In genomic region chr3:134106580-134106979, GRCh38 we compare ENCODE assay signal across 19 cellular contexts.
DNase-seq lines count a peak whose midpoint lies in the region; ATAC-seq and TF ChIP-seq lines count a peak whose summit lies in the region.
"Had no signal": no experiment of that assay in that cellular context is flagged by ENCODE, and none has a peak within 500 bp of the region (broad histone marks: within the 10 kb centered on the region; RNA-seq: fewer than 3 reads in every experiment).

No MANE protein-coding gene starts in this region.

- peaks cover 22% of the 10 kb centered on the region for H3K9me3 Mint-ChIP-seq in dendritic cell treated with granulocyte-macrophage colony-stimulating factor and Interleukin-4, amounts not matched to agents 40 ng/mL and 50 ng/mL, for 4 days

- H3K36me3 Mint-ChIP-seq in dendritic cell treated with granulocyte-macrophage colony-stimulating factor and Interleukin-4, amounts not matched to agents 40 ng/mL and 50 ng/mL, for 4 days (ENCODE audit: low read depth): no peaks in the 10 kb centered on the region
- H3K36me3 Mint-ChIP-seq: brain had no signal

- peak overlapping the region; percentile 28 for H3K27ac Mint-ChIP-seq in dendritic cell treated with granulocyte-macrophage colony-stimulating factor and Interleukin-4, amounts not matched to agents 40 ng/mL and 50 ng/mL, for 4 days
- H3K27ac Mint-ChIP-seq: activated naive CD4-positive, alpha-beta T cell treated with anti-CD3 and anti-CD28 coated beads for 36 hours; brain had no signal

- no peak for TF ChIP-seq POLR2A in esophagus squamous epithelium (IDR thresholded peaks at IDR 0.05)

- H3K4me1 Mint-ChIP-seq in dendritic cell treated with granulocyte-macrophage colony-stimulating factor and Interleukin-4, amounts not matched to agents 40 ng/mL and 50 ng/mL, for 4 days (ENCODE audit: low read depth): peaks cover 14% of the 10 kb centered on the region
- H3K4me1 Mint-ChIP-seq: brain had no signal

- H3K27me3 ChIP-seq in esophagus squamous epithelium: no peaks in the 10 kb centered on the region
- H3K27me3 ChIP-seq: left lung had no signal

- no peaks in the 10 kb centered on the region for H3K9me3 ChIP-seq in esophagus squamous epithelium

- intact Hi-C loops in dendritic cell treated with granulocyte-macrophage colony-stimulating factor and Interleukin-4, amounts not matched to agents 40 ng/mL and 50 ng/mL, for 4 days (cut with micrococcal nuclease): no loop called here
- intact Hi-C loops in esophagus squamous epithelium (cut with DNase I): no loop called here

- no peak overlapping the region for H3K4me3 Mint-ChIP-seq in dendritic cell treated with granulocyte-macrophage colony-stimulating factor and Interleukin-4, amounts not matched to agents 40 ng/mL and 50 ng/mL, for 4 days
- H3K4me3 Mint-ChIP-seq: activated naive CD4-positive, alpha-beta T cell treated with anti-CD3 and anti-CD28 coated beads for 36 hours; brain had no signal

- no peak overlapping the region for H3K4me3 ChIP-seq in esophagus squamous epithelium
- H3K4me3 ChIP-seq: left lung had no signal

- H3K27me3 Mint-ChIP-seq in dendritic cell treated with granulocyte-macrophage colony-stimulating factor and Interleukin-4, amounts not matched to agents 40 ng/mL and 50 ng/mL, for 4 days: no peaks in the 10 kb centered on the region

- no peaks in the 10 kb centered on the region for H3K4me1 ChIP-seq in esophagus squamous epithelium
- H3K4me1 ChIP-seq: left lung had no signal

- ATAC-seq in GM18870 (IDR thresholded peaks at IDR 0.05; ENCODE audit: unreplicated experiment) (peak; percentile 86), GM21367 (IDR thresholded peaks at IDR 0.05; ENCODE audit: unreplicated experiment) (peak; percentile 73), HG03108 (IDR thresholded peaks at IDR 0.05; ENCODE audit: unreplicated experiment) (peak; percentile 52), HG03039 (IDR thresholded peaks at IDR 0.05; ENCODE audit: unreplicated experiment) (no peak)
- ATAC-seq: left lung had no signal

- TF ChIP-seq CTCF in esophagus squamous epithelium (IDR thresholded peaks at IDR 0.05): no peak

- WGBS in esophagus squamous epithelium, 2 donors: 67 to 80% methylated on average over 3 of the region's 3 CpGs

- H3K27ac ChIP-seq in esophagus squamous epithelium: no peak overlapping the region
- H3K27ac ChIP-seq: left lung, RWPE1 had no signal

- no peak for DNase-seq in OCI-M2 (lab: John Stamatoyannopoulos, UW; ENCODE audit: unreplicated experiment)
- no peak for DNase-seq in esophagus squamous epithelium (lab: John Stamatoyannopoulos, UW)
- no peak for DNase-seq in NCI-H2227 (lab: John Stamatoyannopoulos, UW; ENCODE audit: unreplicated experiment)
- DNase-seq: activated CD4-positive, CD25-positive, alpha-beta regulatory T cell treated with anti-CD3 and anti-CD28 coated beads, Interleukin-2, amount 50 U/mL, for 72 hours; activated CD8-positive, alpha-beta memory T cell treated with anti-CD3 and anti-CD28 coated beads, Interleukin-2, amount 50 U/mL, for 4 hours; activated naive CD4-positive, alpha-beta T cell treated with anti-CD3 and anti-CD28 coated beads for 36 hours; DMS 273 treated with DMSO at 0.1 percent for 48 hours; effector CD4-positive, alpha-beta T cell; HCEC 1CT; left lung; posterior cingulate gyrus; stimulated activated naive CD4-positive, alpha-beta T cell had no signal

- H3K36me3 ChIP-seq in esophagus squamous epithelium: no peaks in the 10 kb centered on the region
- H3K36me3 ChIP-seq: left lung had no signal
